In genomic region chr17:80923211-80924110, GRCh38 we compare ENCODE assay signal across 22 cellular contexts.
"Had no signal": no experiment of that assay in that cellular context is flagged by ENCODE, and none has a peak within 500 bp of the region (broad histone marks: within the 10 kb centered on the region; RNA-seq: fewer than 3 reads in every experiment).

No MANE protein-coding gene starts in this region.

- H3K4me3 ChIP-seq: lung, ovary, psoas muscle, right atrium auricular region, testis had no signal

- H3K27ac ChIP-seq: epithelial cell of prostate, psoas muscle, right atrium auricular region, testis had no signal

- H3K36me3 ChIP-seq: ovary had no signal

- DNase-seq: activated CD4-positive, alpha-beta T cell treated with anti-CD3 and anti-CD28 coated beads, Interleukin-2, amount 50 U/mL, for 48 hours; activated CD8-positive, alpha-beta memory T cell treated with anti-CD3 and anti-CD28 coated beads, Interleukin-2, amount 50 U/mL, for 48 hours; activated naive CD4-positive, alpha-beta T cell treated with Interleukin-2 at 50 U/mL for 16 hours; activated naive CD8-positive, alpha-beta T cell treated with anti-CD3 and anti-CD28 coated beads, Interleukin-2, amount 10 ng/mL, durations not matched to agents 7 days and 5 days; activated T-cell treated with anti-CD3 and anti-CD28 coated beads, Interleukin-2, amount 50 U/mL, for 4 hours; amniotic stem cell; cerebellar nuclear complex; cortex of kidney; naive thymus-derived CD8-positive, alpha-beta T cell; stimulated activated CD4-positive, alpha-beta T cell treated with anti-CD3 and anti-CD28 coated beads, Interleukin-1b, Interleukin-23, amount 100 ng/mL, for 48 hours; T1000; testis; trophoblast cell had no signal

- H3K4me1 Mint-ChIP-seq: activated naive CD8-positive, alpha-beta T cell treated with anti-CD3 and anti-CD28 coated beads, Interleukin-2, amount 10 ng/mL, durations not matched to agents 7 days and 5 days; naive thymus-derived CD8-positive, alpha-beta T cell had no signal

- H3K4me1 ChIP-seq: psoas muscle had no signal

- H3K9me3 Mint-ChIP-seq: activated naive CD8-positive, alpha-beta T cell treated with anti-CD3 and anti-CD28 coated beads, Interleukin-2, amount 10 ng/mL, durations not matched to agents 7 days and 5 days; activated T-cell treated with anti-CD3 and anti-CD28 coated beads, Interleukin-2, amount 50 U/mL, for 4 hours; naive thymus-derived CD8-positive, alpha-beta T cell; T-helper 1 cell treated with Interleukin-12 subunit alpha and Interleukin-12 subunit beta and Interleukin-4 antibody, amounts not matched to agents 30 μg/mL and 1 μg/mL, for 36 hours; WTC11 had no signal

- H3K9me3 ChIP-seq: ovary, psoas muscle, right atrium auricular region, testis had no signal

- FAIRE-seq: bronchial epithelial cell, keratinocyte had no signal

- H3K27me3 Mint-ChIP-seq: activated naive CD8-positive, alpha-beta T cell treated with anti-CD3 and anti-CD28 coated beads, Interleukin-2, amount 10 ng/mL, durations not matched to agents 7 days and 5 days; naive thymus-derived CD8-positive, alpha-beta T cell had no signal

- H3K4me3 Mint-ChIP-seq: activated naive CD8-positive, alpha-beta T cell treated with anti-CD3 and anti-CD28 coated beads, Interleukin-2, amount 10 ng/mL, durations not matched to agents 7 days and 5 days; activated T-cell treated with anti-CD3 and anti-CD28 coated beads, Interleukin-2, amount 50 U/mL, for 4 hours; naive thymus-derived CD8-positive, alpha-beta T cell; T-helper 1 cell treated with Interleukin-12 subunit alpha and Interleukin-12 subunit beta and Interleukin-4 antibody, amounts not matched to agents 30 μg/mL and 1 μg/mL, for 36 hours; WTC11 had no signal

- H3K27me3 ChIP-seq: ovary, right atrium auricular region, testis had no signal

- ATAC-seq: activated T-cell treated with anti-CD3 and anti-CD28 coated beads, Interleukin-2, amount 50 U/mL, for 4 hours; naive thymus-derived CD8-positive, alpha-beta T cell; psoas muscle; WTC11 had no signal

- H3K27ac Mint-ChIP-seq: activated naive CD8-positive, alpha-beta T cell treated with anti-CD3 and anti-CD28 coated beads, Interleukin-2, amount 10 ng/mL, durations not matched to agents 7 days and 5 days; naive thymus-derived CD8-positive, alpha-beta T cell; T-helper 1 cell treated with Interleukin-12 subunit alpha and Interleukin-12 subunit beta and Interleukin-4 antibody, amounts not matched to agents 30 μg/mL and 1 μg/mL, for 36 hours; WTC11 had no signal
